In the genomic region with DNA sequence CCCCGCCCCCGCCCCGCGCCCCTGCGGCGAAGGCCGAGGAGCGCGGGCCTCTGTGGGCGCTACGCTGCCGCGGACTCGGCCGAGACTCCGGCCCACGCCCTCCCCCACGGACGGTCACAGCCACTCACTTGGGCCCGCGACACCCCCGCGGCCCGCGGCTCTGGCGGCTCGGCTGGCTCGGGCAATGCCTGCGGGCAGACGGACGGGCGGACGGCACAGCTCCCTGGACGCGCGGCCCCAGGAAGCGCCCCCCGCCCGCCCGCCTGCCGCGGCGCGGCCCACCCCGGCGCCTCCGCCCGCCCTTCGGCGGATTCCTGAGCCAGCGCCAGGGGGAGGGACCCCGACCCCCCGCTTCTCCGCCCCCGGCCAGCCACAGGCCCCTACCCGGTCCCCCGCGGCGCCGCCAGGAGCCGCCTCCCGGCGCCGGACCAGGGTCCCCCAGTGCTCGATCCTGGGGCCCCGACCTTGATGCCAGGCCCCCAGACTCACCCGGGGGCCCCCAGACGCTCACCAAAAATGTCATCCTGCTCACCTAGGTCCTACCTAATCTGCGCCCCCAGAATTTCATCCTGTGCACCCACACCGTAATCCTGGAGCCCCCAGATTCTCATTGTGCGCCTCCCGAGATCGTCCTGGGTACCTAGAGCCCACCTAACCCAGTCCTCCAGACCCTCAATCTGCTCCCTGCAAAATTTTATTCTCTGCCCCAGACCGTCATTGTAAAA, we compare ENCODE assay signal across 8 cellular contexts. TPM values are rescaled to one million over a fixed set of nuclear protein-coding genes. Genes with fewer than 3 reads are reported as not detected.
DNase-seq lines count a peak whose midpoint lies in the region; ATAC-seq and TF ChIP-seq lines count a peak whose summit lies in the region.

TSS of gene EFEMP2 (minus strand) at position 246 of the 725 bp plus-strand sequence. CDS start 446 bp downstream, outside the sequence.

- TF ChIP-seq POLR2A in erythroblast (IDR thresholded peaks at IDR 0.05; ENCODE audit: low read length) = no peak

- H3K4me3 ChIP-seq in HAP-1 (peak within 1 kb of the TSS; percentile 31), heart right ventricle (peak within 1 kb of the TSS; percentile 47 to 73 (median 68)), psoas muscle (peak within 1 kb of the TSS; percentile 75)

- no peaks in the 10 kb centered on the region for H3K9me3 Mint-ChIP-seq in activated CD8-positive, alpha-beta T cell treated with anti-CD3 and anti-CD28 coated beads, Interleukin-2, amount 10 ng/mL, durations not matched to agents 7 days and 5 days (ENCODE audit: insufficient read depth)

- in situ Hi-C loops in HAP-1 (cut with MboI; ENCODE audit: low sequenced_read_pairs) = no loop called here

- no peaks in the 10 kb centered on the region for H3K27me3 ChIP-seq in HAP-1 (ENCODE audit: low read depth)
- no peaks in the 10 kb centered on the region for H3K27me3 ChIP-seq in heart right ventricle
- no peaks in the 10 kb centered on the region for H3K27me3 ChIP-seq in psoas muscle (ENCODE audit: insufficient read depth in 3 of 3, low read length in 2 of 3)

- peaks cover 5% of the 10 kb centered on the region for H3K27me3 Mint-ChIP-seq in activated CD8-positive, alpha-beta T cell treated with anti-CD3 and anti-CD28 coated beads, Interleukin-2, amount 10 ng/mL, durations not matched to agents 7 days and 5 days (ENCODE audit: low read depth)

- peaks cover 6% of the 10 kb centered on the region; the same call in 1 of the 2 replicates for H3K36me3 ChIP-seq in HAP-1 (replicated peaks)
- peaks cover 0 to 34% (median 17%) of the 10 kb centered on the region in 9 donors for H3K36me3 ChIP-seq in heart right ventricle
- H3K36me3 ChIP-seq in psoas muscle (ENCODE audit: insufficient read depth in 1 of 2, low read depth in 1 of 2) = peaks cover 0 to 29% of the 10 kb centered on the region in 2 donors

- DNase-seq in HAP-1 (ENCODE audit: low spot score in 2 of 2) (no peak), heart right ventricle (peak; percentile 60), psoas muscle (peak; percentile 55 to 72), SHP77 treated with DMSO at 0.1 percent for 48 hours (lab: John Stamatoyannopoulos, UW) (no peak), RPMI8226 (no peak), erythroblast (lab: John Stamatoyannopoulos, UW) (no peak)
- no peak for DNase-seq in activated CD8-positive, alpha-beta T cell treated with anti-CD3 and anti-CD28 coated beads, Interleukin-2, amount 10 ng/mL, durations not matched to agents 7 days and 5 days

- H3K4me1 Mint-ChIP-seq in activated CD8-positive, alpha-beta T cell treated with anti-CD3 and anti-CD28 coated beads, Interleukin-2, amount 10 ng/mL, durations not matched to agents 7 days and 5 days (ENCODE audit: low read depth) = peaks cover 60% of the 10 kb centered on the region

- H3K4me1 ChIP-seq in HAP-1 (peaks cover 5% of the 10 kb centered on the region), heart right ventricle (peaks cover 16 to 40% (median 29%) of the 10 kb centered on the region in 9 donors), psoas muscle (peaks cover 12% of the 10 kb centered on the region)

- H3K4me3 Mint-ChIP-seq in activated CD8-positive, alpha-beta T cell treated with anti-CD3 and anti-CD28 coated beads, Interleukin-2, amount 10 ng/mL, durations not matched to agents 7 days and 5 days = peak within 1 kb of the TSS; percentile 83

- 2% methylated on average over 39 to 71 of the region's 74 CpGs for WGBS in heart right ventricle, 2 donors
- 1 to 3% (median 2%) methylated on average over 23 to 74 of the region's 74 CpGs for WGBS in psoas muscle, 3 donors

- CTCF ChIA-PET in activated CD8-positive, alpha-beta T cell treated with anti-CD3 and anti-CD28 coated beads, Interleukin-2, amount 10 ng/mL, durations not matched to agents 7 days and 5 days (lab: Charles Lee) = interaction anchor here (2.0 to 18.4 kb wide), 3 partner anchors 12 to 13 kb away, joined by 25 to 584 read pairs (median 90); partner anchors contain the start of genes CCDC85B, CTSW, FIBP and MUS81

- H3K36me3 Mint-ChIP-seq in activated CD8-positive, alpha-beta T cell treated with anti-CD3 and anti-CD28 coated beads, Interleukin-2, amount 10 ng/mL, durations not matched to agents 7 days and 5 days (ENCODE audit: low read depth) = peaks cover 2% of the 10 kb centered on the region

- H3K9me3 ChIP-seq in HAP-1 (no peaks in the 10 kb centered on the region), heart right ventricle (no peaks in the 10 kb centered on the region), psoas muscle (no peaks in the 10 kb centered on the region)

- peak within 1 kb of the TSS; percentile 83 for H3K27ac Mint-ChIP-seq in activated CD8-positive, alpha-beta T cell treated with anti-CD3 and anti-CD28 coated beads, Interleukin-2, amount 10 ng/mL, durations not matched to agents 7 days and 5 days

- TF ChIP-seq CTCF in heart right ventricle (IDR thresholded peaks at IDR 0.05) (no peak), psoas muscle (IDR thresholded peaks at IDR 0.05) (no peak)

- intact Hi-C loops in heart right ventricle (cut with DNase I) = loop anchor here in 4 of 10 donors (1.0 to 2.0 kb wide), 3 partner anchors 12 to 47 kb away; partner anchors contain the start of genes FIBP (in 2 of the 4), MUS81 (in 2 of the 4), C11orf68 (in 1 of the 4) and DRAP1 (in 1 of the 4)
- intact Hi-C loops in psoas muscle (cut with DNase I) = no loop called here

- no peak for ATAC-seq in activated CD8-positive, alpha-beta T cell treated with anti-CD3 and anti-CD28 coated beads, Interleukin-2, amount 10 ng/mL, durations not matched to agents 7 days and 5 days
- peak; percentile 23 to 62 (median 42) for ATAC-seq in heart right ventricle
- peak; percentile 4 to 25 (median 12) for ATAC-seq in psoas muscle
- no peak for ATAC-seq in HG02642 (IDR thresholded peaks at IDR 0.05; ENCODE audit: poor library complexity, unreplicated experiment)

- H3K27ac ChIP-seq in heart right ventricle = peak within 1 kb of the TSS; percentile 84 to 97 (median 96)
- peak within 1 kb of the TSS; percentile 81 for H3K27ac ChIP-seq in psoas muscle

- POLR2A ChIA-PET in activated CD8-positive, alpha-beta T cell treated with anti-CD3 and anti-CD28 coated beads, Interleukin-2, amount 10 ng/mL, durations not matched to agents 7 days and 5 days (lab: Charles Lee) = interaction anchor here (0.8 to 6.6 kb wide), 7 partner anchors 8 to 31 kb away, joined by 3 to 143 read pairs (median 10); partner anchors contain the start of genes CCDC85B, CFL1, CTSW and FIBP

RNA-seq across cellular contexts. Expression of gene EFEMP2, which starts in this region (rescaled TPM):
- 1 to 10 TPM; 4.8 to 5.0 TPM for total RNA-seq in activated CD8-positive, alpha-beta T cell treated with anti-CD3 and anti-CD28 coated beads, Interleukin-2, amount 10 ng/mL, durations not matched to agents 7 days and 5 days
- total RNA-seq in heart right ventricle = 100 to 1,000 TPM in 3 of 10 donors, 10 to 100 TPM in 7; 79.4 to 112 (median 89.6) TPM
- polyA plus RNA-seq in heart right ventricle = 100 to 1,000 TPM in 1 of 2 donors, 10 to 100 TPM in 1; 54.8 to 133 TPM
- total RNA-seq in psoas muscle = 10 to 100 TPM; 20.8 to 46.6 (median 31.3) TPM
- 10 to 100 TPM; 14.8 to 20.8 (median 18.5) TPM for polyA plus RNA-seq in psoas muscle

Comparison
In these comparisons a context has a peak if more than half of its experiments do, and no peak if none do; other contexts are left out.
1. DNase-seq: peak in heart right ventricle (2 of 2) and psoas muscle (2 of 2); none in HAP-1 (0 of 2), activated CD8-positive, alpha-beta T cell treated with anti-CD3 and anti-CD28 coated beads, Interleukin-2, amount 10 ng/mL, durations not matched to agents 7 days and 5 days (single experiment), SHP77 treated with DMSO at 0.1 percent for 48 hours (single experiment), RPMI8226 (single experiment) and erythroblast (0 of 2).
2. ATAC-seq: peak in heart right ventricle (8 of 8) and psoas muscle (4 of 4); none in activated CD8-positive, alpha-beta T cell treated with anti-CD3 and anti-CD28 coated beads, Interleukin-2, amount 10 ng/mL, durations not matched to agents 7 days and 5 days (single experiment) and HG02642 (single experiment).
3. Peak in every context shown above with its lines, with median percentiles within 50 percentile points of each other: H3K4me3 ChIP-seq.